8 cellular contexts compared by ENCODE assay signal in the genomic region with DNA sequence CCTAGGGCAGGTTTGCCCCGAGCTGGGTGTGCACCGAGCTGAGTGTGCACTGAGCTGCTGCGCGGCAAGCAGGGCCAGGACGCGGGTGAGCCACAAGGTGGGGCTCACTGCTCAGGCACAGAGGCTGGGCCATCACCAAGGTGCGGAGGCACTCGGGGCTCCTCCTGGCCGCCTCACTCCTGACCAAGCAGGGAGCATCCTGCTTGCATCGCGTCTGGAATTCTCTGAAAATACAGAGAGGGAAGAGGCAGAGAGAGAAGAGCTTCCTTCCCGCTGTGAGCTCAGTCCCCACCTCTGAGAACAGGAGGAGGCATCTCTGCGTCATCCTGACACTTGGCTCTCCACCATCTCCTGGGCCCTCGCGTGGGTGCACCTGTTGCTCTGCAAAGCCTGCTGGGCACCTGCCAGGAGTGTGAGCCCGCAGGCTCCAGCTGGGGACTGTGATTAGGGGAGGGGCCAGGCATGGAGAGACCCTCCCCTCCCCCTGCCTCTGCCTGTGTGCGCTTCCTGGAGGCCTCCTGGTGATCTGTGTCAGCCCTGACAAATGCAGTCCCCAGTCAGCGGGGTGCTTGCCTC.
DNase-seq lines count a peak whose midpoint lies in the region; ATAC-seq, FAIRE-seq and TF ChIP-seq lines count a peak whose summit lies in the region.

No MANE protein-coding gene starts in this region.

- H3K4me1 Mint-ChIP-seq in activated CD8-positive, alpha-beta T cell treated with anti-CD3 and anti-CD28 coated beads for 36 hours (ENCODE audit: low read depth) = peaks cover 4% of the 10 kb centered on the region

- no peak overlapping the region for H2AFZ ChIP-seq in keratinocyte (ENCODE audit: control insufficient read depth, low read length)

- peaks cover 5% of the 10 kb centered on the region for H3K9me3 Mint-ChIP-seq in activated CD8-positive, alpha-beta T cell treated with anti-CD3 and anti-CD28 coated beads for 36 hours

- H3K27me3 ChIP-seq in left ventricle myocardium inferior (ENCODE audit: low read depth) (peaks cover 92% of the 10 kb centered on the region), right atrium auricular region (peaks cover 0 to 8% of the 10 kb centered on the region in 2 donors), keratinocyte (ENCODE audit: control insufficient read depth, extremely low read depth, insufficient read depth, low read length) (no peaks in the 10 kb centered on the region), HAP-1 (ENCODE audit: low read depth) (no peaks in the 10 kb centered on the region)

- in situ Hi-C loops in HAP-1 (cut with MboI; ENCODE audit: low sequenced_read_pairs) = no loop called here

- DNase-seq in left ventricle myocardium inferior = no peak
- DNase-seq in right atrium auricular region (ENCODE audit: low spot score) = no peak
- peak; percentile 94 for DNase-seq in NCI-H1417 treated with DMSO at 0.1 percent for 48 hours (lab: John Stamatoyannopoulos, UW)
- DNase-seq in activated CD8-positive, alpha-beta T cell treated with anti-CD3 and anti-CD28 coated beads for 36 hours = peak; percentile 49
- no peak for DNase-seq in keratinocyte (ENCODE audit: low read depth, low spot score)
- no peak for DNase-seq in HAP-1 (ENCODE audit: low spot score in 2 of 2)

- POLR2A ChIA-PET in activated CD8-positive, alpha-beta T cell treated with anti-CD3 and anti-CD28 coated beads for 36 hours (lab: Charles Lee) = no interaction called here

- no peaks in the 10 kb centered on the region for H3K79me2 ChIP-seq in keratinocyte (ENCODE audit: control insufficient read depth, insufficient read depth, low read length)

- H3K9ac ChIP-seq in keratinocyte (ENCODE audit: control insufficient read depth, extremely low read depth, insufficient read depth, low read length) = no peak overlapping the region

- H3K36me3 ChIP-seq in left ventricle myocardium inferior = no peaks in the 10 kb centered on the region
- no peaks in the 10 kb centered on the region for H3K36me3 ChIP-seq in right atrium auricular region
- no peaks in the 10 kb centered on the region for H3K36me3 ChIP-seq in keratinocyte (ENCODE audit: control insufficient read depth in 2 of 2, extremely low read depth in 1 of 2, insufficient read depth in 2 of 2, low read length in 2 of 2)
- H3K36me3 ChIP-seq in HAP-1 (replicated peaks) = no peaks in the 10 kb centered on the region

- H3K4me2 ChIP-seq in keratinocyte (ENCODE audit: control insufficient read depth, extremely low read depth, insufficient read depth, low read depth, low read length) = no peak overlapping the region

- no peaks in the 10 kb centered on the region for H4K20me1 ChIP-seq in keratinocyte (ENCODE audit: control insufficient read depth, extremely low read depth, insufficient read depth, low read length)

- H3K4me3 ChIP-seq in left ventricle myocardium inferior (no peak overlapping the region), right atrium auricular region (no peak overlapping the region), keratinocyte (ENCODE audit: control insufficient read depth in 2 of 3, extremely low read depth in 1 of 3, insufficient read depth in 2 of 3, low read depth in 1 of 3, low read length in 3 of 3) (no peak overlapping the region), HAP-1 (no peak overlapping the region)

- H3K27ac Mint-ChIP-seq in activated CD8-positive, alpha-beta T cell treated with anti-CD3 and anti-CD28 coated beads for 36 hours = no peak overlapping the region

- H3K36me3 Mint-ChIP-seq in activated CD8-positive, alpha-beta T cell treated with anti-CD3 and anti-CD28 coated beads for 36 hours (ENCODE audit: low read depth) = no peaks in the 10 kb centered on the region

- peaks cover 28% of the 10 kb centered on the region for H3K27me3 Mint-ChIP-seq in activated CD8-positive, alpha-beta T cell treated with anti-CD3 and anti-CD28 coated beads for 36 hours

- FAIRE-seq in keratinocyte (lab: Jason Lieb, UNC) = no peak

- no peaks in the 10 kb centered on the region for H3K9me1 ChIP-seq in keratinocyte (ENCODE audit: control insufficient read depth, extremely low read depth, insufficient read depth, low read length)

- CTCF ChIA-PET in activated CD8-positive, alpha-beta T cell treated with anti-CD3 and anti-CD28 coated beads for 36 hours (lab: Charles Lee) = interaction anchor here (0.6 to 1.6 kb wide), 6 partner anchors 11 to 1055 kb away, joined by 3 to 5 read pairs (median 3); no protein-coding TSS in a partner anchor

- H3K4me1 ChIP-seq in left ventricle myocardium inferior (no peaks in the 10 kb centered on the region), right atrium auricular region (no peaks in the 10 kb centered on the region), keratinocyte (ENCODE audit: control insufficient read depth, extremely low read depth, insufficient read depth, low read length) (no peaks in the 10 kb centered on the region), HAP-1 (no peaks in the 10 kb centered on the region)

- H3K27ac ChIP-seq in left ventricle myocardium inferior (replicated peaks) = no peak overlapping the region
- no peak overlapping the region for H3K27ac ChIP-seq in right atrium auricular region
- H3K27ac ChIP-seq in keratinocyte (ENCODE audit: control insufficient read depth, insufficient read depth, low read length) = no peak overlapping the region

- no peak overlapping the region for H3K4me3 Mint-ChIP-seq in activated CD8-positive, alpha-beta T cell treated with anti-CD3 and anti-CD28 coated beads for 36 hours

- TF ChIP-seq CTCF in left ventricle myocardium inferior (IDR thresholded peaks at IDR 0.05; ENCODE audit: borderline replicate concordance) (peak; percentile 49), right atrium auricular region (IDR thresholded peaks at IDR 0.05) (peak in 1 of 2 donors; percentile 43), keratinocyte (optimal IDR thresholded peaks at IDR 0.05 in 1 of 3, IDR thresholded peaks at IDR 0.05 in 1 of 3, conservative IDR thresholded peaks at IDR 0.05 in 1 of 3; ENCODE audit: extremely low read depth in 1 of 3, insufficient read depth in 2 of 3, low read length in 3 of 3) (peak in 2 of 3 experiments; percentile 48 to 64)
- peak; percentile 47 for TF ChIP-seq CTCF in activated CD8-positive, alpha-beta T cell treated with anti-CD3 and anti-CD28 coated beads for 36 hours (IDR thresholded peaks at IDR 0.05)

- intact Hi-C loops in left ventricle myocardium inferior (cut with micrococcal nuclease) = no loop called here
- intact Hi-C loops in activated CD8-positive, alpha-beta T cell treated with anti-CD3 and anti-CD28 coated beads for 36 hours (cut with micrococcal nuclease) = no loop called here

- dilution Hi-C loops in keratinocyte (cut with MboI; ENCODE audit: extremely low pct_ligation_motif_present, low sequenced_read_pairs) = no loop called here

- ATAC-seq in HG02678 (IDR thresholded peaks at IDR 0.05; ENCODE audit: unreplicated experiment) (peak; percentile 84), HG02763 (IDR thresholded peaks at IDR 0.05; ENCODE audit: unreplicated experiment) (no peak)
- ATAC-seq in activated CD8-positive, alpha-beta T cell treated with anti-CD3 and anti-CD28 coated beads for 36 hours = peak; percentile 96

- H3K9me3 ChIP-seq in left ventricle myocardium inferior (replicated peaks) (peaks cover 9% of the 10 kb centered on the region), right atrium auricular region (peaks cover 3 to 9% of the 10 kb centered on the region in 2 donors), keratinocyte (ENCODE audit: control insufficient read depth, low read depth, low read length) (no peaks in the 10 kb centered on the region), HAP-1 (no peaks in the 10 kb centered on the region)

Comparison
In these comparisons a context has a peak if more than half of its experiments do, and no peak if none do; other contexts are left out.
1. DNase-seq: peak in NCI-H1417 treated with DMSO at 0.1 percent for 48 hours (single experiment) and activated CD8-positive, alpha-beta T cell treated with anti-CD3 and anti-CD28 coated beads for 36 hours (single experiment); none in left ventricle myocardium inferior (single experiment), right atrium auricular region (single experiment), keratinocyte (single experiment) and HAP-1 (0 of 2).